In genomic region chr1:7961199-7962010, GRCh38 we compare ENCODE assay signal across 8 cellular contexts. TPM values are rescaled to one million over a fixed set of nuclear protein-coding genes. Genes with fewer than 3 reads are reported as not detected.
DNase-seq lines count a peak whose midpoint lies in the region; ATAC-seq, FAIRE-seq and TF ChIP-seq lines count a peak whose summit lies in the region.

Gene PARK7 (plus strand): TSS chr1:7961711. CDS start chr1:7962786, 1,075 bp downstream.

- ATAC-seq in HG02840 (IDR thresholded peaks at IDR 0.05; ENCODE audit: low FRiP score, unreplicated experiment): peak; percentile 94

- FAIRE-seq in GM12891 (lab: Jason Lieb, UNC): peak; percentile 99

- peak within 1 kb of the TSS; percentile 85 for H3K4ac ChIP-seq in trophoblast cell (ENCODE audit: low read depth, low read length)

- H3K9me3 ChIP-seq in adipocyte (ENCODE audit: control insufficient read depth, low read length): no peaks in the 10 kb centered on the region
- no peaks in the 10 kb centered on the region for H3K9me3 ChIP-seq in cardiac muscle cell (ENCODE audit: low read depth)
- no peaks in the 10 kb centered on the region for H3K9me3 ChIP-seq in trophoblast cell (ENCODE audit: insufficient read depth, low read depth, low read length)
- no peaks in the 10 kb centered on the region for H3K9me3 ChIP-seq in transverse colon

- peak within 1 kb of the TSS; percentile 85 for H4K91ac ChIP-seq in trophoblast cell (ENCODE audit: low read depth, low read length)

- H2BK120ac ChIP-seq in trophoblast cell (ENCODE audit: insufficient read depth, low read length, poor library complexity): peak within 1 kb of the TSS; percentile 43

- peak within 1 kb of the TSS; percentile 99 for H3K4me3 ChIP-seq in adipocyte (ENCODE audit: low read length)
- H3K4me3 ChIP-seq in cardiac muscle cell: peak within 1 kb of the TSS; percentile 80
- peak within 1 kb of the TSS; percentile 100 for H3K4me3 ChIP-seq in trophoblast cell (ENCODE audit: low read depth, low read length)
- peak within 1 kb of the TSS; percentile 74 to 86 (median 82) for H3K4me3 ChIP-seq in transverse colon

- peak within 1 kb of the TSS; percentile 87 for H2BK5ac ChIP-seq in trophoblast cell (ENCODE audit: low read depth, low read length, poor library complexity)

- peak within 1 kb of the TSS; percentile 98 for H3K18ac ChIP-seq in trophoblast cell (ENCODE audit: low read length)

- H4K12ac ChIP-seq in trophoblast cell (ENCODE audit: low read depth, low read length): peak within 1 kb of the TSS; percentile 69

- peaks cover 22% of the 10 kb centered on the region for H3K4me1 ChIP-seq in adipocyte (ENCODE audit: control insufficient read depth, insufficient read depth, low read length)
- H3K4me1 ChIP-seq in cardiac muscle cell (ENCODE audit: low read depth): peaks cover 9% of the 10 kb centered on the region
- H3K4me1 ChIP-seq in trophoblast cell (ENCODE audit: control insufficient read depth in 1 of 2, insufficient read depth in 2 of 2, low read length in 2 of 2): no peaks in the 10 kb centered on the region
- H3K4me1 ChIP-seq in transverse colon: peaks cover 6 to 27% (median 17%) of the 10 kb centered on the region in 4 donors

- H3K27me3 ChIP-seq in adipocyte (replicated peaks; ENCODE audit: control insufficient read depth, insufficient read depth, low read length) (no peaks in the 10 kb centered on the region), cardiac muscle cell (no peaks in the 10 kb centered on the region), trophoblast cell (ENCODE audit: insufficient read depth, low read length) (no peaks in the 10 kb centered on the region), transverse colon (no peaks in the 10 kb centered on the region)

- peak within 1 kb of the TSS; percentile 42 for H2AK5ac ChIP-seq in trophoblast cell (ENCODE audit: low read length)

- H3K36me3 ChIP-seq in adipocyte (ENCODE audit: control insufficient read depth, insufficient read depth, low read length, severe bottlenecking) (peaks cover 34% of the 10 kb centered on the region), cardiac muscle cell (peaks cover 24% of the 10 kb centered on the region), trophoblast cell (ENCODE audit: control insufficient read depth in 1 of 2, insufficient read depth in 2 of 2, low read length in 2 of 2) (peaks cover 17 to 30% of the 10 kb centered on the region in 2 experiments), transverse colon (peaks cover 0 to 20% (median 10%) of the 10 kb centered on the region in 4 donors)

- in situ Hi-C loops in transverse colon (cut with MboI; ENCODE audit: low pct_ligation_motif_present in 1 of 4, low pct_unique_long_range_greater_than_20kb in 1 of 4, low sequenced_read_pairs in 3 of 4): no loop called here

- TF ChIP-seq CTCF in cardiac muscle cell (IDR thresholded peaks at IDR 0.05; ENCODE audit: low read depth, low read length) (peak; percentile 47), transverse colon (IDR thresholded peaks at IDR 0.05) (peak; percentile 34 to 57 (median 41))

- H3K9ac ChIP-seq in adipocyte (ENCODE audit: low read length) (peak within 1 kb of the TSS; percentile 99), trophoblast cell (ENCODE audit: low read length) (peak within 1 kb of the TSS; percentile 98)

- no peak for TF ChIP-seq EP300 in transverse colon (IDR thresholded peaks at IDR 0.05; ENCODE audit: low read depth)

- peak; percentile 99 for TF ChIP-seq POLR2A in GM12891 (IDR thresholded peaks at IDR 0.05; ENCODE audit: low read depth, low read length)
- peak; percentile 98 for TF ChIP-seq POLR2A in transverse colon (IDR thresholded peaks at IDR 0.05)

- intact Hi-C loops in transverse colon (cut with DNase I; ENCODE audit: low total_unique reads): no loop called here

- peak within 1 kb of the TSS; percentile 86 for H3K27ac ChIP-seq in cardiac muscle cell
- H3K27ac ChIP-seq in trophoblast cell (ENCODE audit: low read depth, low read length): peak within 1 kb of the TSS; percentile 84
- H3K27ac ChIP-seq in transverse colon: peak within 1 kb of the TSS; percentile 89 to 95 (median 94)

- H2AFZ ChIP-seq in trophoblast cell (ENCODE audit: insufficient read depth, low read length, poor library complexity): peak within 1 kb of the TSS; percentile 95

- H2BK12ac ChIP-seq in trophoblast cell (ENCODE audit: low read length): no peak within 1 kb of the TSS

- DNase-seq in GM12891 (ENCODE audit: insufficient read length, low spot score) (peak; percentile 94), NCI-H1436 (lab: John Stamatoyannopoulos, UW) (peak; percentile 98), T follicular helper cell (ENCODE audit: low read depth) (peak; percentile 100), adipocyte (ENCODE audit: low read depth) (peak; percentile 100), cardiac muscle cell (ENCODE audit: low read depth in 1 of 2, low spot score in 1 of 2) (peak; percentile 99 to 100), trophoblast cell (peak; percentile 99 to 100), transverse colon (peak; percentile 100)

- peaks cover 7% of the 10 kb centered on the region for H3K79me1 ChIP-seq in trophoblast cell (ENCODE audit: low read length)

- H4K8ac ChIP-seq in trophoblast cell (ENCODE audit: low read depth, low read length): peak within 1 kb of the TSS; percentile 98

- peak within 1 kb of the TSS; percentile 89 for H3K14ac ChIP-seq in trophoblast cell (ENCODE audit: low read length)

- no peak within 1 kb of the TSS for H3K23ac ChIP-seq in trophoblast cell (ENCODE audit: low read length)

- no CpG with 5 or more reads among the region's 81 CpGs for WGBS in trophoblast cell (ENCODE audit: extremely low coverage, insufficient coverage, insufficient read length)
- 0 to 1% methylated on average over 6 to 67 of the region's 81 CpGs for WGBS in transverse colon (ENCODE audit: low coverage in 1 of 2), 2 donors

- H3K79me2 ChIP-seq in trophoblast cell (ENCODE audit: control insufficient read depth, insufficient read depth, low read length, poor library complexity): peaks cover 6% of the 10 kb centered on the region

- peak within 1 kb of the TSS; percentile 71 for H3K4me2 ChIP-seq in trophoblast cell (ENCODE audit: low read length)

TF ChIP-seq in GM12891, 5 proteins besides CTCF, POLR2A, EP300 and RAD21:
- TF ChIP-seq PAX5 (IDR thresholded peaks at IDR 0.05; ENCODE audit: insufficient read depth, low read length, severe bottlenecking) (peak; percentile 63), POU2F2 (IDR thresholded peaks at IDR 0.05; ENCODE audit: low read depth, low read length) (peak; percentile 96), POLR2AphosphoS5 (IDR thresholded peaks at IDR 0.05; ENCODE audit: low read depth, low read length) (peak; percentile 99), TAF1 (IDR thresholded peaks at IDR 0.05; ENCODE audit: low read depth, low read length) (peak; percentile 94; the same call in 1 of the 2 replicates), SPI1 (IDR thresholded peaks at IDR 0.05; ENCODE audit: low read depth, low read length) (0 out of 2 replicates have a peak, but pooled peaks have one; percentile 7)

RNA-seq across cellular contexts. Expression of gene PARK7, which starts in this region (rescaled TPM):
- polyA plus RNA-seq in GM12891 (2012; ENCODE audit: low read depth, missing spikeins): 566 TPM
- total RNA-seq in cardiac muscle cell (199 and 241 TPM in 2 replicates), transverse colon (100 to 1,000 TPM in 1 of 4 donors, 10 to 100 TPM in 3; 40.4 to 103 (median 82.8) TPM)
- polyA plus RNA-seq in cardiac muscle cell: 494 and 603 TPM in 2 replicates
- polyA plus RNA-seq in trophoblast cell (2013): 191 and 200 TPM in 2 replicates

Comparison
In these comparisons a context has a peak if more than half of its experiments do, and no peak if none do; other contexts are left out.
1. Peak in every context shown above with its lines: DNase-seq, ATAC-seq, H3K4me3 ChIP-seq and H3K27ac ChIP-seq.